ENCODE assay signal across 14 cellular contexts in genomic region chr1:194469282-194469681, GRCh38.
A peak's percentile ranks its signal among the peaks of the same experiment; 100 is the strongest.
DNase-seq lines count a peak whose midpoint lies in the region; ATAC-seq, FAIRE-seq and TF ChIP-seq lines count a peak whose summit lies in the region.
"Had no signal": no experiment of that assay in that cellular context is flagged by ENCODE, and none has a peak within 500 bp of the region (broad histone marks: within the 10 kb centered on the region; RNA-seq: fewer than 3 reads in every experiment).

No MANE protein-coding gene starts in this region.

- POLR2A ChIA-PET in HepG2 (lab: Yijun Ruan, JAX): no interaction called here
- POLR2A ChIA-PET in K562 (lab: Yijun Ruan, JAX): no interaction called here

- H3K27me3 ChIP-seq in HepG2 (ENCODE audit: control insufficient read depth in 1 of 2, insufficient read depth in 2 of 2, low read length in 2 of 2) (no peaks in the 10 kb centered on the region), right lobe of liver (no peaks in the 10 kb centered on the region), K562 (ENCODE audit: control insufficient read depth in 2 of 2, insufficient read depth in 2 of 2, low read length in 2 of 2) (no peaks in the 10 kb centered on the region)
- H3K27me3 ChIP-seq: BLaER1 had no signal

- H2AFZ ChIP-seq in HepG2 (ENCODE audit: low read length) (no peak overlapping the region), K562 (ENCODE audit: low read depth, low read length) (no peak overlapping the region)

- in situ Hi-C loops in HepG2 (cut with HindIII; ENCODE audit: extremely low pct_ligation_motif_present, low pct_unique_long_range_greater_than_20kb) (no loop called here), K562 (cut with MboI) (no loop called here)

- no peak for FAIRE-seq in HepG2 (lab: Jason Lieb, UNC)
- no peak for FAIRE-seq in K562 (lab: Jason Lieb, UNC)

- no peaks in the 10 kb centered on the region for H3K79me2 ChIP-seq in HepG2 (ENCODE audit: insufficient read depth, low read length)
- no peaks in the 10 kb centered on the region for H3K79me2 ChIP-seq in K562 (ENCODE audit: control insufficient read depth, insufficient read depth, low read length)

- DNase-seq in NCI-H1092 (lab: John Stamatoyannopoulos, UW): peak; percentile 8
- no peak for DNase-seq in NCI-H1092 treated with DMSO at 0.1 percent for 48 hours (lab: John Stamatoyannopoulos, UW)
- no peak for DNase-seq in HepG2 (ENCODE audit: low spot score)
- no peak for DNase-seq in right lobe of liver
- peak; percentile 87 for DNase-seq in NCI-H748 (lab: John Stamatoyannopoulos, UW; ENCODE audit: unreplicated experiment)
- DNase-seq in K562 (ENCODE audit: extremely low read depth in 1 of 4, low spot score in 3 of 4): no peak
- DNase-seq in GM19238 (ENCODE audit: insufficient read length, low spot score): no peak
- DNase-seq: CD8-positive, alpha-beta memory T cell; HCEC 1CT; HFFc6; IMR-90 had no signal

- no peaks in the 10 kb centered on the region for H3K9me1 ChIP-seq in K562 (ENCODE audit: control insufficient read depth, insufficient read depth, low read length)

- H3K9ac ChIP-seq in HepG2 (ENCODE audit: insufficient read depth, low read depth, low read length): no peak overlapping the region
- no peak overlapping the region for H3K9ac ChIP-seq in K562 (ENCODE audit: insufficient read depth in 1 of 2, low read depth in 2 of 2, low read length in 2 of 2)
- H3K9ac ChIP-seq: BLaER1 had no signal

- no peak for TF ChIP-seq CTCF in HepG2 (CRISPR knock-in tag; IDR thresholded peaks at IDR 0.05)
- no peak for TF ChIP-seq CTCF in right lobe of liver (IDR thresholded peaks at IDR 0.05)
- TF ChIP-seq CTCF in K562 (IDR thresholded peaks at IDR 0.05 in 2 of 3, conservative IDR thresholded peaks at IDR 0.05 in 1 of 3; ENCODE audit: insufficient read depth in 2 of 3, low read depth in 1 of 3, low read length in 3 of 3): no peak

- no peaks in the 10 kb centered on the region for H3K4me1 ChIP-seq in HepG2 (ENCODE audit: insufficient read depth, low read length)
- H3K4me1 ChIP-seq in right lobe of liver: no peaks in the 10 kb centered on the region
- no peaks in the 10 kb centered on the region for H3K4me1 ChIP-seq in K562 (replicated peaks in 1 of 2; ENCODE audit: control insufficient read depth in 2 of 2, insufficient read depth in 2 of 2, low read length in 2 of 2)
- H3K4me1 ChIP-seq: BLaER1 had no signal

- BruUV-seq in HepG2 (replicated peaks; lab: Mats Ljungman, UMichigan) (no TSS peak), K562 (replicated peaks; lab: Mats Ljungman, UMichigan) (no TSS peak)

- H4K20me1 ChIP-seq in HepG2 (ENCODE audit: insufficient read depth, low read length) (no peaks in the 10 kb centered on the region), K562 (replicated peaks; ENCODE audit: control insufficient read depth, insufficient read depth, low read length) (no peaks in the 10 kb centered on the region)
- H4K20me1 ChIP-seq: BLaER1 had no signal

- intact Hi-C loops in HepG2 (cut with micrococcal nuclease; ENCODE audit: unreplicated experiment) (no loop called here), right lobe of liver (cut with DNase I) (no loop called here), K562 (cut with micrococcal nuclease) (no loop called here)

- no peak overlapping the region for H3K27ac ChIP-seq in HepG2 (ENCODE audit: extremely low read length, insufficient read depth, low read length)
- no peak overlapping the region for H3K27ac ChIP-seq in right lobe of liver
- H3K27ac ChIP-seq in K562 (ENCODE audit: extremely low read depth, low read depth, low read length): no peak overlapping the region
- H3K27ac ChIP-seq: 22Rv1, BLaER1 had no signal

- no peak for TF ChIP-seq EP300 in HepG2 (IDR thresholded peaks at IDR 0.05; ENCODE audit: low read depth in 2 of 2, low read length in 2 of 2)
- TF ChIP-seq EP300 in HepG2 (CRISPR knock-in tag; IDR thresholded peaks at IDR 0.05; ENCODE audit: borderline replicate concordance): no peak
- no peak for TF ChIP-seq EP300 in K562 (IDR thresholded peaks at IDR 0.05; ENCODE audit: low read length)

- ATAC-seq in HepG2 (no peak), right lobe of liver (no peak), K562 (no peak), HG02884 (IDR thresholded peaks at IDR 0.05; ENCODE audit: unreplicated experiment) (no peak)

- H3K9me3 ChIP-seq in HepG2 (ENCODE audit: low read length): no peaks in the 10 kb centered on the region
- H3K9me3 ChIP-seq in right lobe of liver: no peaks in the 10 kb centered on the region
- H3K9me3 ChIP-seq in K562 (replicated peaks; ENCODE audit: control insufficient read depth, insufficient read depth, low read depth, low read length): no peaks in the 10 kb centered on the region
- H3K9me3 ChIP-seq: BLaER1 had no signal

- WGBS in HepG2 (ENCODE audit: low lambda C conversion rate): 0% methylated on average over 1 of the region's 1 CpG
- 22% methylated on average over 1 of the region's 1 CpG for WGBS in right lobe of liver (ENCODE audit: insufficient coverage, low coverage, low lambda C conversion rate, missing lambda C conversion rate)
- WGBS in K562 (ENCODE audit: insufficient coverage, low coverage, missing lambda C conversion rate): 0% methylated on average over 1 of the region's 1 CpG

- TF ChIP-seq RAD21 in HepG2 (CRISPR knock-in tag; IDR thresholded peaks at IDR 0.05) (no peak), K562 (CRISPR knock-in tag; conservative IDR thresholded peaks at IDR 0.05 in 1 of 2, IDR thresholded peaks at IDR 0.05 in 1 of 2) (no peak)

- H3K36me3 ChIP-seq in HepG2 (replicated peaks in 1 of 2; ENCODE audit: control insufficient read depth in 1 of 2, insufficient read depth in 2 of 2, low read length in 2 of 2) (no peaks in the 10 kb centered on the region), right lobe of liver (no peaks in the 10 kb centered on the region), K562 (ENCODE audit: control insufficient read depth, insufficient read depth, low read length) (no peaks in the 10 kb centered on the region)
- H3K36me3 ChIP-seq: BLaER1 had no signal

- H3K4me3 ChIP-seq in HepG2 (replicated peaks in 1 of 3; ENCODE audit: insufficient read depth in 1 of 3, low read depth in 2 of 3, low read length in 3 of 3) (no peak overlapping the region), right lobe of liver (no peak overlapping the region), K562 (no peak overlapping the region)
- H3K4me3 ChIP-seq: BLaER1 had no signal

- TF ChIP-seq POLR2A in HepG2 (IDR thresholded peaks at IDR 0.05; ENCODE audit: insufficient read depth in 1 of 2, low read depth in 2 of 2, low read length in 2 of 2) (no peak), right lobe of liver (IDR thresholded peaks at IDR 0.05) (no peak), K562 (conservative IDR thresholded peaks at IDR 0.05) (no peak)

- CTCF ChIA-PET in HepG2 (lab: Yijun Ruan, JAX; ENCODE audit: low intra/inter-chr PET ratio, low total read pairs) (no interaction called here), K562 (lab: Yijun Ruan, JAX; ENCODE audit: low intra/inter-chr PET ratio) (no interaction called here)

- H3K4me2 ChIP-seq in HepG2 (ENCODE audit: low read depth, low read length) (no peak overlapping the region), K562 (ENCODE audit: insufficient read depth, low read length) (no peak overlapping the region)
- H3K4me2 ChIP-seq: BLaER1 had no signal

TF ChIP-seq in HepG2, 621 proteins besides CTCF, POLR2A, EP300 and RAD21:
- TF ChIP-seq KLF12 (CRISPR knock-in tag; IDR thresholded peaks at IDR 0.05; ENCODE audit: borderline replicate concordance): no peak
- 0 out of 2 replicates have a peak, but pooled peaks have one; percentile 49 for TF ChIP-seq LCORL (IDR thresholded peaks at IDR 0.05)
- TF ChIP-seq LCORL (CRISPR knock-in tag; IDR thresholded peaks at IDR 0.05): no peak
- no peak for TF ChIP-seq ZNF746 (CRISPR knock-in tag; IDR thresholded peaks at IDR 0.05)

TF ChIP-seq in K562, 482 proteins besides CTCF, POLR2A, EP300 and RAD21:
- peak; percentile 72 for TF ChIP-seq NFIC (IDR thresholded peaks at IDR 0.05)
- TF ChIP-seq, protein P1, sequence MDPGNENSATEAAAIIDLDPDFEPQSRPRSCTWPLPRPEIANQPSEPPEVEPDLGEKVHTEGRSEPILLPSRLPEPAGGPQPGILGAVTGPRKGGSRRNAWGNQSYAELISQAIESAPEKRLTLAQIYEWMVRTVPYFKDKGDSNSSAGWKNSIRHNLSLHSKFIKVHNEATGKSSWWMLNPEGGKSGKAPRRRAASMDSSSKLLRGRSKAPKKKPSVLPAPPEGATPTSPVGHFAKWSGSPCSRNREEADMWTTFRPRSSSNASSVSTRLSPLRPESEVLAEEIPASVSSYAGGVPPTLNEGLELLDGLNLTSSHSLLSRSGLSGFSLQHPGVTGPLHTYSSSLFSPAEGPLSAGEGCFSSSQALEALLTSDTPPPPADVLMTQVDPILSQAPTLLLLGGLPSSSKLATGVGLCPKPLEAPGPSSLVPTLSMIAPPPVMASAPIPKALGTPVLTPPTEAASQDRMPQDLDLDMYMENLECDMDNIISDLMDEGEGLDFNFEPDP (CRISPR knock-in tag; IDR thresholded peaks at IDR 0.05): no peak
- TF ChIP-seq NFIX (CRISPR knock-in tag; IDR thresholded peaks at IDR 0.05; ENCODE audit: low read depth): peak; percentile 53; the same call in 1 of the 2 replicates

Comparison
In these comparisons a context has a peak if more than half of its experiments do, and no peak if none do; other contexts are left out.
1. DNase-seq: peak in NCI-H1092 (single experiment) and NCI-H748 (single experiment); none in NCI-H1092 treated with DMSO at 0.1 percent for 48 hours (single experiment), HepG2 (single experiment), right lobe of liver (0 of 3), K562 (0 of 4) and GM19238 (single experiment).